Comparison of ENCODE assay signal across 14 cellular contexts in the genomic region with DNA sequence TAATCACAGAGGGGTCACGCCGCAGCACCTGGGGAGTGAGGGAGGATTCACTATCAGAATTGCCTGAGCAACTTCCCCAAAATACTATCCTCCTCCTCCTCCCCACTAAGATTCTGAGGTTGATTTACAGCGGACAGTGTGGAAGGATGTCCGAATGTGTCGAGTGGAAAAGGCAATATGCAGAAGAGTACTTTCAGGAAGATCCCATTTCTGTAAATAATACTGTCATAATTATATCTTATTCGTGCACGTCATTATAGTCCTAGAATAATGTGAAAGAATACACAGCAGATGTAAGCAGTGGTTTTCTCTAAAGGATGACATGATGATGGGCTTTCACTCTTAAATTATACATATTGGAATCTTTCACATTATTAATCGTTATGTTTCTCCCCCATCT.
A peak's percentile ranks its signal among the peaks of the same experiment; 100 is the strongest.
DNase-seq lines count a peak whose midpoint lies in the region; ATAC-seq, FAIRE-seq and TF ChIP-seq lines count a peak whose summit lies in the region.
"Had no signal": no experiment of that assay in that cellular context is flagged by ENCODE, and none has a peak within 500 bp of the region (broad histone marks: within the 10 kb centered on the region; RNA-seq: fewer than 3 reads in every experiment).

No MANE protein-coding gene starts in this region.

- H3K79me2 ChIP-seq in parathyroid adenoma, result no peaks in the 10 kb centered on the region

- H3K27ac Mint-ChIP-seq in activated CD4-positive, alpha-beta T cell treated with anti-CD3 and anti-CD28 coated beads for 36 hours, result no peak overlapping the region
- H3K27ac Mint-ChIP-seq: B cell; CD14-positive monocyte; CD8-positive, alpha-beta T cell had no signal

- peaks cover 17% of the 10 kb centered on the region for H3K27me3 Mint-ChIP-seq in activated CD4-positive, alpha-beta T cell treated with anti-CD3 and anti-CD28 coated beads for 36 hours

- no peak for TF ChIP-seq CTCF in parathyroid adenoma (IDR thresholded peaks at IDR 0.05)

- no peak overlapping the region for H3K4me3 ChIP-seq in BLaER1 treated with 17β-estradiol and CSF1 and Interleukin-3, amounts not matched to agents 10 nM and 100 nM
- H3K4me3 ChIP-seq in parathyroid adenoma (ENCODE audit: low read depth, low read length), result no peak overlapping the region

- H2AFZ ChIP-seq in parathyroid adenoma, result no peak overlapping the region

- H3K4me2 ChIP-seq in BLaER1 treated with 17β-estradiol and CSF1 and Interleukin-3, amounts not matched to agents 10 nM and 100 nM, result peak overlapping the region in 10 of 11 experiments; percentile 36 to 84 (median 72); a peak in 19 of 22 replicates
- no peak overlapping the region for H3K4me2 ChIP-seq in parathyroid adenoma (ENCODE audit: low read length)

- H3K9me3 Mint-ChIP-seq in activated CD4-positive, alpha-beta T cell treated with anti-CD3 and anti-CD28 coated beads for 36 hours (ENCODE audit: low read depth), result no peaks in the 10 kb centered on the region
- H3K9me3 Mint-ChIP-seq: CD14-positive monocyte; CD8-positive, alpha-beta T cell had no signal

- intact Hi-C loops in activated CD4-positive, alpha-beta T cell treated with anti-CD3 and anti-CD28 coated beads for 36 hours (cut with DNase I, micrococcal nuclease), result no loop called here

- H3K9me3 ChIP-seq in BLaER1 treated with 17β-estradiol and CSF1 and Interleukin-3, amounts not matched to agents 10 nM and 100 nM (replicated peaks in 1 of 11), result no peaks in the 10 kb centered on the region; a peak in 3 of 22 replicates
- no peaks in the 10 kb centered on the region for H3K9me3 ChIP-seq in parathyroid adenoma (ENCODE audit: control insufficient read depth, low read length)

- no peaks in the 10 kb centered on the region for H3K4me1 Mint-ChIP-seq in activated CD4-positive, alpha-beta T cell treated with anti-CD3 and anti-CD28 coated beads for 36 hours
- H3K4me1 Mint-ChIP-seq: B cell, CD14-positive monocyte had no signal

- H3K27me3 ChIP-seq in BLaER1 treated with 17β-estradiol and CSF1 and Interleukin-3, amounts not matched to agents 10 nM and 100 nM, result no peaks in the 10 kb centered on the region
- no peaks in the 10 kb centered on the region for H3K27me3 ChIP-seq in parathyroid adenoma (ENCODE audit: control insufficient read depth, insufficient read depth, low read length)

- no peak for ATAC-seq in activated CD4-positive, alpha-beta T cell treated with anti-CD3 and anti-CD28 coated beads for 36 hours
- ATAC-seq: CD8-positive, alpha-beta T cell had no signal

- peaks cover 12 to 30% (median 26%) of the 10 kb centered on the region in 10 experiments for H3K4me1 ChIP-seq in BLaER1 treated with 17β-estradiol and CSF1 and Interleukin-3, amounts not matched to agents 10 nM and 100 nM
- H3K4me1 ChIP-seq in parathyroid adenoma, result peaks cover 21% of the 10 kb centered on the region

- no peak for TF ChIP-seq POLR2A in H54 (IDR thresholded peaks at IDR 0.05; ENCODE audit: low read depth, low read length)

- H4K20me1 ChIP-seq in BLaER1 treated with 17β-estradiol and CSF1 and Interleukin-3, amounts not matched to agents 10 nM and 100 nM, result no peaks in the 10 kb centered on the region

- no peak for FAIRE-seq in H54 (lab: Jason Lieb, UNC)
- FAIRE-seq: A204.1, D721Med had no signal

- no peaks in the 10 kb centered on the region for H3K36me3 Mint-ChIP-seq in activated CD4-positive, alpha-beta T cell treated with anti-CD3 and anti-CD28 coated beads for 36 hours (ENCODE audit: low read depth)
- H3K36me3 Mint-ChIP-seq: CD14-positive monocyte; CD8-positive, alpha-beta T cell had no signal

- no peak overlapping the region for H3K27ac ChIP-seq in BLaER1 treated with 17β-estradiol and CSF1 and Interleukin-3, amounts not matched to agents 10 nM and 100 nM
- H3K27ac ChIP-seq in parathyroid adenoma, result peak overlapping the region; percentile 90

- CTCF ChIA-PET in activated CD4-positive, alpha-beta T cell treated with anti-CD3 and anti-CD28 coated beads for 36 hours (lab: Charles Lee), result no interaction called here

- H3K36me3 ChIP-seq in BLaER1 treated with 17β-estradiol and CSF1 and Interleukin-3, amounts not matched to agents 10 nM and 100 nM, result no peaks in the 10 kb centered on the region
- H3K36me3 ChIP-seq in parathyroid adenoma (ENCODE audit: control insufficient read depth, insufficient read depth, low read length), result no peaks in the 10 kb centered on the region

- no peak overlapping the region for H3K9ac ChIP-seq in BLaER1 treated with 17β-estradiol and CSF1 and Interleukin-3, amounts not matched to agents 10 nM and 100 nM
- no peak overlapping the region for H3K9ac ChIP-seq in parathyroid adenoma

- H3K4me3 Mint-ChIP-seq in activated CD4-positive, alpha-beta T cell treated with anti-CD3 and anti-CD28 coated beads for 36 hours, result no peak overlapping the region
- H3K4me3 Mint-ChIP-seq: B cell; CD8-positive, alpha-beta T cell had no signal

- DNase-seq in NCI-H69 (lab: John Stamatoyannopoulos, UW), result peak; percentile 56
- peak; percentile 8 for DNase-seq in UCSD-AML1 (lab: John Stamatoyannopoulos, UW; ENCODE audit: unreplicated experiment)
- DNase-seq in activated CD4-positive, alpha-beta T cell treated with anti-CD3 and anti-CD28 coated beads for 36 hours, result no peak
- DNase-seq in NCI-H524 treated with DMSO at 0.1 percent for 48 hours (lab: John Stamatoyannopoulos, UW), result no peak
- no peak for DNase-seq in H54 (ENCODE audit: insufficient read length, low spot score)
- DNase-seq: CD8-positive, alpha-beta T cell; DND-41; H7 had no signal

- POLR2A ChIA-PET in activated CD4-positive, alpha-beta T cell treated with anti-CD3 and anti-CD28 coated beads for 36 hours (lab: Charles Lee), result no interaction called here

Comparison
In these comparisons a context has a peak if more than half of its experiments do, and no peak if none do; other contexts are left out.
1. DNase-seq: peak in NCI-H69 (single experiment) and UCSD-AML1 (single experiment); none in activated CD4-positive, alpha-beta T cell treated with anti-CD3 and anti-CD28 coated beads for 36 hours (single experiment), NCI-H524 treated with DMSO at 0.1 percent for 48 hours (single experiment) and H54 (single experiment).